Comparison of ENCODE assay signal across 19 cellular contexts in the genomic region with DNA sequence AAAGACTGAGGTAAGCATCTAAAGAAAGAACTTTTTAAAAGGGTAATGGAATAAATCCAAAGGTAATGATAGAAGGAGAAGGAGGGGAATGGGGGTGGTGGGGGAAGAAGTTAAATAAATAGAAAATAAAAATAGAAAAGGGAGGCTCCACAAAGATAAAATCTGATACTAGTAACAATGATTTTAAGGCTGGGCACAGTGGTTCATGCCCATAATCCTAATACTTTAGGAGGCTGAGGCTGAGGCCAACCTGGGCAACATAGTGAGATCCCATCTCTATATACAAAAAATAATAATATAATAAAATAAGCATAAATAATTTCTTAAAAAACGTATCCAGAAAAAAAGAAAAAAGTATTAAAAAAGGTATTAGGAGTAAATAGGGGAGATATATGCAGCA.
"Had no signal": no experiment of that assay in that cellular context is flagged by ENCODE, and none has a peak within 500 bp of the region (broad histone marks: within the 10 kb centered on the region; RNA-seq: fewer than 3 reads in every experiment).

No MANE protein-coding gene starts in this region.

- H3K4me1 ChIP-seq: breast epithelium, gastrocnemius medialis, prostate gland had no signal

- H3K27me3 ChIP-seq: ascending aorta, breast epithelium, gastrocnemius medialis, heart left ventricle, upper lobe of left lung had no signal

- ATAC-seq: gastrocnemius medialis; heart left ventricle; right cardiac atrium; stimulated activated naive CD8-positive, alpha-beta T cell treated with anti-CD3 and anti-CD28 coated beads, Interleukin-15, Interleukin-2, amounts not matched to agents 100 U/mL and 50 U/mL, for 24 hours; T-cell had no signal

- DNase-seq: activated CD8-positive, alpha-beta memory T cell treated with anti-CD3 and anti-CD28 coated beads for 24 hours; activated effector memory CD4-positive, alpha-beta T cell treated with anti-CD3 and anti-CD28 coated beads, Interleukin-2, amount 50 U/mL, for 16 hours; gastrocnemius medialis; heart left ventricle; immature natural killer cell; mesendoderm; right cardiac atrium; SK-N-SH; stimulated activated CD4-positive, alpha-beta T cell treated with anti-CD3 and anti-CD28 coated beads, Interleukin-4, amount 100 ng/mL, for 4 hours; stimulated activated CD8-positive, alpha-beta memory T cell treated with anti-CD3 and anti-CD28 coated beads, Interleukin-4, amount 100 ng/mL, for 48 hours; stimulated activated naive CD8-positive, alpha-beta T cell treated with anti-CD3 and anti-CD28 coated beads, Interleukin-15, Interleukin-2, amounts not matched to agents 100 U/mL and 50 U/mL, for 24 hours; T-cell; upper lobe of left lung; WERI-Rb-1 had no signal

- H3K4me3 ChIP-seq: ascending aorta, breast epithelium, gastrocnemius medialis, heart left ventricle, prostate gland, smooth muscle cell, upper lobe of left lung had no signal

- H3K4me3 Mint-ChIP-seq: immature natural killer cell had no signal

- H3K27me3 Mint-ChIP-seq: dendritic cell treated with granulocyte-macrophage colony-stimulating factor and Interleukin-4, amounts not matched to agents 40 ng/mL and 50 ng/mL, for 4 days; T-cell had no signal

- H3K27ac ChIP-seq: ascending aorta, breast epithelium, gastrocnemius medialis, prostate gland, WERI-Rb-1 had no signal

- H3K9me3 Mint-ChIP-seq: dendritic cell treated with granulocyte-macrophage colony-stimulating factor and Interleukin-4, amounts not matched to agents 40 ng/mL and 50 ng/mL, for 4 days; immature natural killer cell; T-cell had no signal

- H3K9me3 ChIP-seq: ascending aorta, breast epithelium, gastrocnemius medialis, heart left ventricle, prostate gland, SK-N-SH, upper lobe of left lung had no signal

- H3K36me3 ChIP-seq: breast epithelium, prostate gland had no signal
